ENCODE assay signal across 11 cellular contexts in the genomic region with DNA sequence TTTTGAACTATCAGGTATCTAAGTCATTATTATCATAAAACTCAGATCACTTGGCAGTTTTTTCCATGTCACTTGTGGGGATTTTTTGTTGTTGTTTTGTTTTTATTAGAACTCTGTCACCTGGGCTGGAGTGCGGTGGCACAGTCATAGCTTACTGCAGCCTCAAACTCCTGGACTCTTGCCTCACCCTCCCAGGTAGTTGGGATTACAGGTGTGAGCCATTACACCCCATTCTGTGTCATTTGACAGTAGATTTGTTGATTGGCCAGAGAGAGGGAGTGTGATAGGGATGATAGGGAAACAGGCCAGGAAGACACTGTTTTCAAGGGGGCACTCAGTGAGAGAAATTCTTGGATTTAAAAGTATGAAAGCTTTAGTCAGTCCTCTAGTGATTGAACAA. TPM values are rescaled to one million over a fixed set of nuclear protein-coding genes. Genes with fewer than 3 reads are reported as not detected.
A peak's percentile ranks its signal among the peaks of the same experiment; 100 is the strongest.
DNase-seq lines count a peak whose midpoint lies in the region; ATAC-seq and TF ChIP-seq lines count a peak whose summit lies in the region.
"Had no signal": no experiment of that assay in that cellular context is flagged by ENCODE, and none has a peak within 500 bp of the region (broad histone marks: within the 10 kb centered on the region; RNA-seq: fewer than 3 reads in every experiment).

No MANE protein-coding gene starts in this region.

- H3K79me2 ChIP-seq in GM23338 (replicated peaks; ENCODE audit: insufficient read depth), result peaks cover 15% of the 10 kb centered on the region

- TF ChIP-seq CTCF in GM23338 (conservative IDR thresholded peaks at IDR 0.05; ENCODE audit: low read depth in 2 of 2) (no peak), WTC11 (IDR thresholded peaks at IDR 0.05) (no peak), gastroesophageal sphincter (IDR thresholded peaks at IDR 0.05) (no peak), progenitor cell of endocrine pancreas (IDR thresholded peaks at IDR 0.05; ENCODE audit: unreplicated experiment) (no peak), right atrium auricular region (IDR thresholded peaks at IDR 0.05) (no peak)

- H3F3A ChIP-seq in GM23338 (replicated peaks; ENCODE audit: low read depth), result no peaks in the 10 kb centered on the region

- H2AFZ ChIP-seq in GM23338, result no peak overlapping the region

- H3K9me3 Mint-ChIP-seq in GM23338 (no peaks in the 10 kb centered on the region), WTC11 (no peaks in the 10 kb centered on the region), progenitor cell of endocrine pancreas (ENCODE audit: low read depth) (no peaks in the 10 kb centered on the region)

- intact Hi-C loops in Right ventricle myocardium superior (cut with DNase I), result no loop called here

- POLR2A ChIA-PET in WTC11 (lab: Charles Lee), result no interaction called here

- no peaks in the 10 kb centered on the region for H4K20me1 ChIP-seq in GM23338 (replicated peaks; ENCODE audit: insufficient read depth)

- H3K4me3 Mint-ChIP-seq in GM23338 (no peak overlapping the region), WTC11 (no peak overlapping the region), progenitor cell of endocrine pancreas (ENCODE audit: low read depth) (no peak overlapping the region)

- H3K27ac Mint-ChIP-seq in GM23338 (peak overlapping the region; percentile 89), WTC11 (peak overlapping the region; percentile 30; the same call in 1 of the 2 replicates), progenitor cell of endocrine pancreas (peak overlapping the region; percentile 53)

- H3K4me3 ChIP-seq in GM23338 (no peak overlapping the region), gastroesophageal sphincter (no peak overlapping the region), right atrium auricular region (no peak overlapping the region)

- CTCF ChIA-PET in WTC11 (lab: Charles Lee), result interaction anchor here (1.0 to 1.6 kb wide), 2 partner anchors 26 to 27 kb away, joined by 4 read pairs; no protein-coding TSS in a partner anchor

- H3K4me2 ChIP-seq in GM23338, result no peak overlapping the region

- no peaks in the 10 kb centered on the region for H3K9me3 ChIP-seq in gastroesophageal sphincter
- no peaks in the 10 kb centered on the region for H3K9me3 ChIP-seq in right atrium auricular region

- H3K4me1 Mint-ChIP-seq in GM23338, result peaks cover 74% of the 10 kb centered on the region
- H3K4me1 Mint-ChIP-seq in WTC11, result peaks cover 79% of the 10 kb centered on the region
- H3K4me1 Mint-ChIP-seq in progenitor cell of endocrine pancreas (ENCODE audit: low read depth), result peaks cover 74% of the 10 kb centered on the region

- DNase-seq in GM23338 (ENCODE audit: low spot score) (no peak), WTC11 (ENCODE audit: low spot score) (no peak), progenitor cell of endocrine pancreas (ENCODE audit: low spot score, unreplicated experiment) (no peak), GF-D8 (lab: John Stamatoyannopoulos, UW) (no peak), right atrium auricular region (ENCODE audit: low spot score) (no peak), Right ventricle myocardium superior (no peak), SW 1271 (lab: John Stamatoyannopoulos, UW) (no peak)
- DNase-seq: activated CD8-positive, alpha-beta memory T cell treated with anti-CD3 and anti-CD28 coated beads for 24 hours; DMS153; retina had no signal

- H3K27me3 Mint-ChIP-seq in GM23338 (ENCODE audit: insufficient read depth, low read depth, poor library complexity), result no peaks in the 10 kb centered on the region
- H3K27me3 Mint-ChIP-seq in WTC11 (ENCODE audit: low read depth), result no peaks in the 10 kb centered on the region
- no peaks in the 10 kb centered on the region for H3K27me3 Mint-ChIP-seq in progenitor cell of endocrine pancreas

- no peaks in the 10 kb centered on the region for H3K36me3 ChIP-seq in GM23338 (ENCODE audit: insufficient read depth)
- H3K36me3 ChIP-seq in gastroesophageal sphincter, result no peaks in the 10 kb centered on the region
- no peaks in the 10 kb centered on the region for H3K36me3 ChIP-seq in right atrium auricular region

- TF ChIP-seq EP300 in gastroesophageal sphincter (IDR thresholded peaks at IDR 0.05), result no peak

- no peaks in the 10 kb centered on the region for H3K9me2 ChIP-seq in GM23338 (ENCODE audit: insufficient read depth)

- ATAC-seq in GM23338 (peak; percentile 7; the same call in 2 of the 3 replicates), WTC11 (no peak), gastroesophageal sphincter (no peak), Right ventricle myocardium superior (ENCODE audit: poor library complexity) (no peak)

- no peaks in the 10 kb centered on the region for H3K27me3 ChIP-seq in GM23338 (ENCODE audit: insufficient read depth)
- no peaks in the 10 kb centered on the region for H3K27me3 ChIP-seq in gastroesophageal sphincter
- no peaks in the 10 kb centered on the region for H3K27me3 ChIP-seq in right atrium auricular region

- H3K27ac ChIP-seq in GM23338 (ENCODE audit: low read depth) (no peak overlapping the region), gastroesophageal sphincter (peak overlapping the region in 3 of 4 donors; percentile 55 to 79 (median 72)), right atrium auricular region (no peak overlapping the region)

- H3K36me3 Mint-ChIP-seq in GM23338 (ENCODE audit: low read depth) (no peaks in the 10 kb centered on the region), WTC11 (no peaks in the 10 kb centered on the region), progenitor cell of endocrine pancreas (ENCODE audit: insufficient read depth) (no peaks in the 10 kb centered on the region)

- H3K4me1 ChIP-seq in GM23338 (ENCODE audit: insufficient read depth) (peaks cover 56% of the 10 kb centered on the region), gastroesophageal sphincter (peaks cover 27 to 87% (median 42%) of the 10 kb centered on the region in 3 donors), right atrium auricular region (peaks cover 0 to 49% of the 10 kb centered on the region in 2 donors)

- TF ChIP-seq POLR2A in gastroesophageal sphincter (IDR thresholded peaks at IDR 0.05), result no peak

- 88 to 100% methylated on average over 1 of the region's 1 CpG for WGBS in gastroesophageal sphincter (ENCODE audit: low coverage in 1 of 2), 2 donors

TF ChIP-seq in GM23338, 12 proteins besides CTCF, POLR2A, EP300 and RAD21 (continues in another document):
- TF ChIP-seq CREB1 (CRISPR knock-in tag; IDR thresholded peaks at IDR 0.05; ENCODE audit: low read depth), result 0 out of 2 replicates have a peak, but pooled peaks have one; percentile 9

TF ChIP-seq in WTC11, 78 proteins besides CTCF, POLR2A, EP300 and RAD21:
- TF ChIP-seq JUN (CRISPR knock-in tag; IDR thresholded peaks at IDR 0.05) (no peak), FOXP1 (CRISPR knock-in tag; IDR thresholded peaks at IDR 0.05; ENCODE audit: borderline replicate concordance) (no peak), GABPB1 (CRISPR knock-in tag; IDR thresholded peaks at IDR 0.05) (no peak)

RNA-seq across cellular contexts. Expression of a gene that starts 54.7 kb away (rescaled TPM):
- total RNA-seq in GM23338 (2014; rRNA removed; shearing (Covaris generic)), result not detected in 2 replicates
- polyA plus RNA-seq in GM23338 (2016; fragmentation: Nextera tagmentation; extraction: Ambion mirVana), result 1.2 TPM in 1 of 2 replicates, not detected in the other
- total RNA-seq in WTC11 (2021) (1.3 TPM in 1 of 3 replicates, not detected in the others), gastroesophageal sphincter (not detected), progenitor cell of endocrine pancreas (not detected in 2 replicates), right atrium auricular region (not detected), Right ventricle myocardium superior (not detected)

RNA-seq across cellular contexts. Expression of a gene that starts 56.4 kb away (rescaled TPM):
- 98.1 and 108 TPM in 2 replicates for total RNA-seq in GM23338 (2014; rRNA removed; shearing (Covaris generic))
- polyA plus RNA-seq in GM23338 (2016; fragmentation: Nextera tagmentation; extraction: Ambion mirVana), result 195 and 205 TPM in 2 replicates
- total RNA-seq in WTC11 (2021) (89.8 to 105 TPM (median 92.0 TPM) in 3 replicates), gastroesophageal sphincter (10 to 100 TPM; 73.1 to 97.4 (median 79.5) TPM), progenitor cell of endocrine pancreas (76.9 and 77.6 TPM in 2 replicates), right atrium auricular region (10 to 100 TPM; 48.2 to 74.5 TPM), Right ventricle myocardium superior (77.8 TPM)

Comparison
In these comparisons a context has a peak if more than half of its experiments do, and no peak if none do; other contexts are left out.
1. H3K27ac ChIP-seq: peak in gastroesophageal sphincter (3 of 4); none in GM23338 (single experiment) and right atrium auricular region (0 of 2).
2. H3K27ac Mint-ChIP-seq: peak in every context shown above with its lines; median percentile 89 in GM23338; 53 in progenitor cell of endocrine pancreas; 30 in WTC11.